In the genomic region with DNA sequence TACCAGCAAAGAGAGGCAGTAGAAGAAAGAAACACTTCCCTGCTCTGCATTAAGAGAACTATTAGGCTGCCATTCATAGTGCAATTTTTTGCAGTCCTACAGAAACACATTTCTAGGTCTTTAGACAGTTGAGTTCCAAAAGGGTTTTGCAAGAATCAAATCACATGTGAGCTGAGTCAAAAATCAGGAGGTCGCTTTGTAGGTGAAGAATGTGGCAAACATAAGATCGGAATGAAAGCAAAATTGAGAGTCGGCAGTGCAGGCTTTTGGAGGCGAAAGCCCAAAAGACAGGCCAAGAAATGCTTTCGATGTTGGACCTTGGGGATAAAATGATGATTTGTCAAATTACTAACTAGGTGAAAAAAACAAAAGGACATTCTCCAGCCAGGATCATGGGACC, we compare ENCODE assay signal across 18 cellular contexts.
DNase-seq lines count a peak whose midpoint lies in the region; ATAC-seq and TF ChIP-seq lines count a peak whose summit lies in the region.
"Had no signal": no experiment of that assay in that cellular context is flagged by ENCODE, and none has a peak within 500 bp of the region (broad histone marks: within the 10 kb centered on the region; RNA-seq: fewer than 3 reads in every experiment).

No MANE protein-coding gene starts in this region.

- H3K23ac ChIP-seq in neuronal stem cell (ENCODE audit: low read depth, low read length, poor library complexity), result no peak overlapping the region

- no peak for ATAC-seq in GM23338
- ATAC-seq in GM19397 (IDR thresholded peaks at IDR 0.05; ENCODE audit: unreplicated experiment), result no peak
- no peak for ATAC-seq in CD8-positive, alpha-beta T cell
- ATAC-seq: A549 had no signal

- no peaks in the 10 kb centered on the region for H3K79me1 ChIP-seq in neuronal stem cell (ENCODE audit: low read depth, low read length)

- H3K27me3 Mint-ChIP-seq in GM23338 (ENCODE audit: insufficient read depth, low read depth, poor library complexity), result no peaks in the 10 kb centered on the region
- H3K27me3 Mint-ChIP-seq in CD8-positive, alpha-beta T cell (ENCODE audit: low read depth), result no peaks in the 10 kb centered on the region

- no peak overlapping the region for H2BK120ac ChIP-seq in neuronal stem cell (ENCODE audit: low read depth, low read length)

- H3K4me1 Mint-ChIP-seq in GM23338, result no peaks in the 10 kb centered on the region
- H3K4me1 Mint-ChIP-seq in CD8-positive, alpha-beta T cell (ENCODE audit: low read depth), result no peaks in the 10 kb centered on the region

- no peak for DNase-seq in GM23338 (ENCODE audit: low spot score)
- DNase-seq in fibroblast of mammary gland (ENCODE audit: low read depth), result peak; percentile 62
- DNase-seq in kidney tubule cell (ENCODE audit: low spot score), result peak; percentile 25
- DNase-seq in neuronal stem cell (ENCODE audit: low spot score), result no peak
- no peak for DNase-seq in activated CD8-positive, alpha-beta memory T cell treated with anti-CD3 and anti-CD28 coated beads for 24 hours
- DNase-seq in NK-92 treated with Interleukin-12 subunit alpha and Interleukin-12 subunit beta, amount 100 ng/mL, for 24 hours (lab: John Stamatoyannopoulos, UW), result no peak
- DNase-seq in CD8-positive, alpha-beta T cell, result no peak
- DNase-seq: AML-193; CD4-positive, alpha-beta T cell; DMS153; DMS79; GDM1; IMR-90 had no signal

- no peak overlapping the region for H3K4me2 ChIP-seq in GM23338
- no peak overlapping the region for H3K4me2 ChIP-seq in neuronal stem cell (ENCODE audit: insufficient read depth, low read length, poor library complexity, severe bottlenecking)
- H3K4me2 ChIP-seq: A549 had no signal

- no peaks in the 10 kb centered on the region for H3F3A ChIP-seq in GM23338 (replicated peaks; ENCODE audit: low read depth)

- H3K4me1 ChIP-seq in GM23338 (ENCODE audit: insufficient read depth) (no peaks in the 10 kb centered on the region), neuronal stem cell (ENCODE audit: control insufficient read depth in 2 of 2, insufficient read depth in 1 of 2, low read depth in 1 of 2, low read length in 2 of 2) (no peaks in the 10 kb centered on the region)
- no peaks in the 10 kb centered on the region for H3K4me1 ChIP-seq in CD8-positive, alpha-beta T cell (ENCODE audit: insufficient read depth, low read length)
- H3K4me1 ChIP-seq: HAP-1 had no signal

- TF ChIP-seq CTCF in GM23338 (conservative IDR thresholded peaks at IDR 0.05; ENCODE audit: low read depth in 2 of 2), result no peak
- no peak for TF ChIP-seq CTCF in fibroblast of mammary gland (conservative IDR thresholded peaks at IDR 0.05; ENCODE audit: control insufficient read depth, insufficient read depth, low read depth, low read length)
- TF ChIP-seq CTCF in CD8-positive, alpha-beta T cell (IDR thresholded peaks at IDR 0.05), result no peak

- POLR2A ChIA-PET in CD8-positive, alpha-beta T cell (lab: Charles Lee), result no interaction called here

- no peak overlapping the region for H3K4me3 Mint-ChIP-seq in GM23338
- H3K4me3 Mint-ChIP-seq in CD8-positive, alpha-beta T cell, result no peak overlapping the region
- H3K4me3 Mint-ChIP-seq: CD4-positive, alpha-beta T cell had no signal

- WGBS in neuronal stem cell (ENCODE audit: extremely low coverage in 2 of 2, insufficient read length in 2 of 2, insufficient replicate concordance in 1 of 2), 2 donors, result no CpG with 5 or more reads among the region's 5 CpGs

- H2AK5ac ChIP-seq in neuronal stem cell (ENCODE audit: low read depth, low read length), result no peak overlapping the region

- H3K9me3 Mint-ChIP-seq in GM23338, result peaks cover 6% of the 10 kb centered on the region; the same call in 1 of the 3 replicates
- no peaks in the 10 kb centered on the region for H3K9me3 Mint-ChIP-seq in CD8-positive, alpha-beta T cell
- H3K9me3 Mint-ChIP-seq: CD4-positive, alpha-beta T cell had no signal

- H3K14ac ChIP-seq in neuronal stem cell (ENCODE audit: low read length), result no peak overlapping the region

- H4K91ac ChIP-seq in neuronal stem cell (ENCODE audit: low read depth, low read length, poor library complexity), result no peak overlapping the region

- H3K36me3 ChIP-seq in GM23338 (ENCODE audit: insufficient read depth) (no peaks in the 10 kb centered on the region), neuronal stem cell (replicated peaks in 1 of 2; ENCODE audit: control insufficient read depth in 2 of 2, insufficient read depth in 2 of 2, low read length in 2 of 2) (no peaks in the 10 kb centered on the region)
- no peaks in the 10 kb centered on the region for H3K36me3 ChIP-seq in CD8-positive, alpha-beta T cell (ENCODE audit: insufficient read depth, low read length)
- H3K36me3 ChIP-seq: HAP-1 had no signal

- intact Hi-C loops in CD8-positive, alpha-beta T cell (cut with DNase I, micrococcal nuclease), result no loop called here

- H3K79me2 ChIP-seq in GM23338 (replicated peaks; ENCODE audit: insufficient read depth), result no peaks in the 10 kb centered on the region

- no peaks in the 10 kb centered on the region for H3K36me3 Mint-ChIP-seq in GM23338 (ENCODE audit: low read depth)
- no peaks in the 10 kb centered on the region for H3K36me3 Mint-ChIP-seq in CD8-positive, alpha-beta T cell

- peak overlapping the region; percentile 16; the same call in 1 of the 2 replicates for H2AFZ ChIP-seq in GM23338
- H2AFZ ChIP-seq in neuronal stem cell (ENCODE audit: low read length), result peak overlapping the region; percentile 11

- no peak overlapping the region for H2BK5ac ChIP-seq in neuronal stem cell (ENCODE audit: low read length)

- H2BK15ac ChIP-seq in neuronal stem cell (ENCODE audit: low read length), result no peak overlapping the region

- H3K27me3 ChIP-seq in GM23338 (ENCODE audit: insufficient read depth) (no peaks in the 10 kb centered on the region), neuronal stem cell (ENCODE audit: control insufficient read depth in 3 of 3, insufficient read depth in 3 of 3, low read depth in 1 of 3, low read length in 3 of 3) (no peaks in the 10 kb centered on the region)
- no peaks in the 10 kb centered on the region for H3K27me3 ChIP-seq in CD8-positive, alpha-beta T cell (ENCODE audit: insufficient read depth, low read length)

- H3K27ac ChIP-seq in GM23338 (ENCODE audit: low read depth), result no peak overlapping the region
- no peak overlapping the region for H3K27ac ChIP-seq in neuronal stem cell (replicated peaks; ENCODE audit: low read length)
- H3K27ac ChIP-seq in CD8-positive, alpha-beta T cell (ENCODE audit: low read depth, low read length), result no peak overlapping the region
- H3K27ac ChIP-seq: 22Rv1, A549, C4-2B had no signal

- CTCF ChIA-PET in CD8-positive, alpha-beta T cell (lab: Charles Lee), result no interaction called here

- H3K4me3 ChIP-seq in GM23338 (no peak overlapping the region), fibroblast of mammary gland (ENCODE audit: control insufficient read depth, low read depth, low read length) (no peak overlapping the region), neuronal stem cell (ENCODE audit: low read length in 2 of 2) (no peak overlapping the region)
- H3K4me3 ChIP-seq in CD8-positive, alpha-beta T cell (ENCODE audit: low read depth, low read length), result no peak overlapping the region
- H3K4me3 ChIP-seq: A549, HAP-1 had no signal

- H4K20me1 ChIP-seq in GM23338 (replicated peaks; ENCODE audit: insufficient read depth), result no peaks in the 10 kb centered on the region

- no peak overlapping the region for H3K4ac ChIP-seq in neuronal stem cell (ENCODE audit: low read length)

- peaks cover 0 to 5% of the 10 kb centered on the region in 2 donors for H3K9me3 ChIP-seq in neuronal stem cell (replicated peaks in 1 of 2; ENCODE audit: control insufficient read depth in 2 of 2, insufficient read depth in 1 of 2, low read depth in 1 of 2, low read length in 2 of 2)
- H3K9me3 ChIP-seq in CD8-positive, alpha-beta T cell (ENCODE audit: low read length), result no peaks in the 10 kb centered on the region
- H3K9me3 ChIP-seq: HAP-1 had no signal

- no peak overlapping the region for H2BK12ac ChIP-seq in neuronal stem cell (ENCODE audit: low read length)

- H3K18ac ChIP-seq in neuronal stem cell (ENCODE audit: low read length), result no peak overlapping the region

- no peak overlapping the region for H4K8ac ChIP-seq in neuronal stem cell (ENCODE audit: low read depth, low read length)

- no peak overlapping the region for H3K27ac Mint-ChIP-seq in GM23338
- no peak overlapping the region for H3K27ac Mint-ChIP-seq in CD8-positive, alpha-beta T cell
- H3K27ac Mint-ChIP-seq: CD4-positive, alpha-beta T cell had no signal

- no peak overlapping the region for H3K9ac ChIP-seq in neuronal stem cell (ENCODE audit: low read depth, low read length, poor library complexity)

- H3K9me2 ChIP-seq in GM23338 (ENCODE audit: insufficient read depth), result no peaks in the 10 kb centered on the region

TF ChIP-seq in GM23338, 12 proteins besides CTCF, POLR2A, EP300 and RAD21 (continues in another document):
- TF ChIP-seq EZH2phosphoT487 (IDR thresholded peaks at IDR 0.05; ENCODE audit: unreplicated experiment), result no peak
- TF ChIP-seq ETS1 (IDR thresholded peaks at IDR 0.05), result no peak
- TF ChIP-seq NANOG (IDR thresholded peaks at IDR 0.05; ENCODE audit: borderline replicate concordance), result no peak
- no peak for TF ChIP-seq ZNF331 (CRISPR knock-in tag; IDR thresholded peaks at IDR 0.05; ENCODE audit: low read depth)
- TF ChIP-seq EZH2 (IDR thresholded peaks at IDR 0.05; ENCODE audit: low read depth, unreplicated experiment), result no peak
- no peak for TF ChIP-seq JUNB (IDR thresholded peaks at IDR 0.05; ENCODE audit: unreplicated experiment)

Comparison
In these comparisons a context has a peak if more than half of its experiments do, and no peak if none do; other contexts are left out.
1. DNase-seq: peak in fibroblast of mammary gland (single experiment) and kidney tubule cell (single experiment); none in GM23338 (single experiment), neuronal stem cell (single experiment), activated CD8-positive, alpha-beta memory T cell treated with anti-CD3 and anti-CD28 coated beads for 24 hours (single experiment), NK-92 treated with Interleukin-12 subunit alpha and Interleukin-12 subunit beta, amount 100 ng/mL, for 24 hours (single experiment) and CD8-positive, alpha-beta T cell (0 of 7).